In the genomic region with DNA sequence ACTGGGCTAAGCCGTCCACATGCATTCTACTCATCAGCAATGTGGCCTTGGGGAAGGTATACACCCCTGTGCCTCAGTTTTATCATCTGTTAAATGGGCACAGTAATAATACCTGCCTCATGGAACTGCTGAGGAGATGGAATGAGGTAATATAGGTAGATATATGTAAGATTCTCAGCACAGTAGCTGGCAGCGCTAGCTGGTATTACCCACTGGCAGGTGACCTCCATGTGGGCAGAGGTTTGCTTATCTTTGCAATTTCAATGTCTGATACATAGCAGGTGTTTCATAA, we compare ENCODE assay signal across 1 cellular context.
TF ChIP-seq lines count a peak whose summit lies in the region.

No MANE protein-coding gene starts in this region.

TF ChIP-seq in H1, 55 proteins besides CTCF, POLR2A, EP300 and RAD21:
- no peak for TF ChIP-seq SP1 (IDR thresholded peaks at IDR 0.05; ENCODE audit: low read depth, low read length)
- TF ChIP-seq KDM1A (IDR thresholded peaks at IDR 0.05; ENCODE audit: borderline replicate concordance, low read length), result peak; percentile 59; the same call in 1 of the 2 replicates
- TF ChIP-seq SIRT6 (IDR thresholded peaks at IDR 0.05; ENCODE audit: low read length), result no peak
- no peak for TF ChIP-seq NANOG (IDR thresholded peaks at IDR 0.05; ENCODE audit: insufficient read depth, low read depth, low read length, poor library complexity, severe bottlenecking)
TF ChIP-seq in H1: peak in this region for 1.
